2 cellular contexts compared by ENCODE assay signal in the genomic region with DNA sequence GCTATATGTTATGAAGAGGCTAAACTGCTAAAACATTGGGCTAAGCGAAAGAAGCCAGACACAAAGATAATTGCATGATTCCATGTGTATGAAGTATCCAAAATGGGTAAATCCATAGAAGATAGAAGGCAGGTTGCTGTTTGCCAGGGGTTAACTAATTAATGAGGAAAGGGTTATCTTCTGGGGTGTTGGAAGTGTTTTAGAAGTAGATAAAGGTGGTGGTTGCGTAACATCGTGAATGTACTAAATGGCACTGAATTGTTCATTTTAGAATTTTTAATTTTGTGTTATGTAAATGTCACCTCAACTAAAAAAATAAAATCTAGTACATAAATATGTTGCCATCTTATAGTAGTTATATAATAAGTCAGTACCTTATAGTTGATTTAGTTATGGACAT.
A peak's percentile ranks its signal among the peaks of the same experiment; 100 is the strongest.
TF ChIP-seq lines count a peak whose summit lies in the region.

No MANE protein-coding gene starts in this region.

TF ChIP-seq in A549, 52 proteins besides CTCF, POLR2A, EP300 and RAD21 (continued from another document):
- TF ChIP-seq, protein P1, sequence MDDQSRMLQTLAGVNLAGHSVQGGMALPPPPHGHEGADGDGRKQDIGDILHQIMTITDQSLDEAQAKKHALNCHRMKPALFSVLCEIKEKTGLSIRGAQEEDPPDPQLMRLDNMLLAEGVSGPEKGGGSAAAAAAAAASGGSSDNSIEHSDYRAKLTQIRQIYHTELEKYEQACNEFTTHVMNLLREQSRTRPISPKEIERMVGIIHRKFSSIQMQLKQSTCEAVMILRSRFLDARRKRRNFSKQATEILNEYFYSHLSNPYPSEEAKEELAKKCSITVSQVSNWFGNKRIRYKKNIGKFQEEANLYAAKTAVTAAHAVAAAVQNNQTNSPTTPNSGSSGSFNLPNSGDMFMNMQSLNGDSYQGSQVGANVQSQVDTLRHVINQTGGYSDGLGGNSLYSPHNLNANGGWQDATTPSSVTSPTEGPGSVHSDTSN (IDR thresholded peaks at IDR 0.05), result no peak

TF ChIP-seq in K562, 482 proteins besides CTCF, POLR2A, EP300 and RAD21 (continued from another document):
- TF ChIP-seq GATA2 (CRISPR knock-in tag; IDR thresholded peaks at IDR 0.05) (no peak), ZEB2 (IDR thresholded peaks at IDR 0.05) (no peak), TRIM24 (IDR thresholded peaks at IDR 0.05) (0 out of 4 replicates have a peak, but pooled peaks of 1 of the 2 experiments have one; percentile 26), ARID1B (IDR thresholded peaks at IDR 0.05) (peak; percentile 46), POU5F1 (IDR thresholded peaks at IDR 0.05; ENCODE audit: borderline replicate concordance, low read depth, low read length, partially characterized antibody) (no peak), ZFP30 (CRISPR knock-in tag; IDR thresholded peaks at IDR 0.05; ENCODE audit: borderline replicate concordance) (0 out of 2 replicates have a peak, but pooled peaks have one; percentile 29), TCF3 (CRISPR knock-in tag; IDR thresholded peaks at IDR 0.05) (peak; percentile 30; the same call in 1 of the 2 replicates), SETDB1 (IDR thresholded peaks at IDR 0.05; ENCODE audit: low read length) (no peak), CEBPB (tag; IDR thresholded peaks at IDR 0.05) (peak; percentile 96), POLR2B (IDR thresholded peaks at IDR 0.05; ENCODE audit: low read depth, partially characterized antibody) (no peak), NR3C1 (CRISPR knock-in tag; IDR thresholded peaks at IDR 0.05) (no peak), E2F1 (CRISPR knock-in tag; IDR thresholded peaks at IDR 0.05) (no peak), ZNF75A (CRISPR knock-in tag; IDR thresholded peaks at IDR 0.05) (no peak), CBFA2T3 (IDR thresholded peaks at IDR 0.05) (peak; percentile 61), PTRF (tag; IDR thresholded peaks at IDR 0.05) (no peak), NCOA4 (IDR thresholded peaks at IDR 0.05; ENCODE audit: partially characterized antibody) (no peak), TEAD4 (IDR thresholded peaks at IDR 0.05; ENCODE audit: low read length) (0 out of 2 replicates have a peak, but pooled peaks have one; percentile 12), TEAD4 (CRISPR knock-in tag; IDR thresholded peaks at IDR 0.05; ENCODE audit: borderline replicate concordance) (no peak), CEBPG (CRISPR knock-in tag; IDR thresholded peaks at IDR 0.05) (no peak), CEBPG (tag; conservative IDR thresholded peaks at IDR 0.05 in 1 of 2, IDR thresholded peaks at IDR 0.05 in 1 of 2) (peak; percentile 75 to 89), IRF9 (tag; IDR thresholded peaks at IDR 0.05) (0 out of 2 replicates have a peak, but pooled peaks have one; percentile 30), ZNF280B (CRISPR knock-in tag; IDR thresholded peaks at IDR 0.05) (no peak)
